ENCODE assay signal across 28 cellular contexts in the genomic region with DNA sequence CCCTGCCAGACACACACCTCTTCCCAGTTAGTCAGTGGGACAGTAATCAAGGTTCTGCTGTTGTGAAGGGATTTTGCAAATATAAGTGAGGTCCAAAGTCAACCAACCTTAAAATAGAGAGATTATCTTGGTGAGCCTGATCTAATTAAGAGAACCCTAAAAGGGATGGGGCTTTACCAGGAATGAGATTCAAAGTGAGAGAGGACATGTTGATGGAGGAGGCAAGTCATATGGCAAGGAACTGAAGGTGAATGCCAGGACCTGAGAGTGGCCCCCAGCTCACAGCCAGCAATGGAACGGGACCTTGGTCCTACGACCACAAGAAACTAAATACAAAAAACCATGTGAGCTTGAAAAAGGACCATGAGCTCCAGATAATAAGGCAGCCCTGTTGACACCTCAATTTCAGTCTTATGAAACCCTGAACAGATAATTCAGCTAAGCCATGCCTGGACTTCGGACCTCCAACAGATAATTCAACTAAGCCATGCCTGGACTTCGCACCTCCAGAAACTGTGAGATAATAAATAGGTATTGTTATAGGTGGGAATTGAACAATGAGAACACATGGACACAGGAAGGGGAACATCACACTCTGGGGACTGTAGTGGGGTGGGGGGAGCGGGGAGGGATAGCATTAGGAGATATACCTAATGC.
"Had no signal": no experiment of that assay in that cellular context is flagged by ENCODE, and none has a peak within 500 bp of the region (broad histone marks: within the 10 kb centered on the region; RNA-seq: fewer than 3 reads in every experiment).

No MANE protein-coding gene starts in this region.

- H3K27ac ChIP-seq: esophagus squamous epithelium, ovary, prostate gland, thoracic aorta, uterus had no signal

- ATAC-seq: activated naive CD8-positive, alpha-beta T cell treated with anti-CD3 and anti-CD28 coated beads, Interleukin-2, amount 50 U/mL, for 24 hours; activated T-helper 17 cell treated with anti-CD3 and anti-CD28 coated beads, Interleukin-2, amount 50 U/mL, for 72 hours; naive thymus-derived CD4-positive, alpha-beta T cell; WTC11 had no signal

- H3K27me3 ChIP-seq: esophagus squamous epithelium, ovary, uterus had no signal

- H3K36me3 Mint-ChIP-seq: activated naive CD4-positive, alpha-beta T cell treated with anti-CD3 and anti-CD28 coated beads, Interleukin-2, amount 50 U/mL, for 24 hours; type B pancreatic cell; WTC11 had no signal

- H3K27ac Mint-ChIP-seq: activated CD4-positive, alpha-beta memory T cell treated with anti-CD3 and anti-CD28 coated beads, Interleukin-2, amount 10 ng/mL, durations not matched to agents 7 days and 5 days; activated CD4-positive, alpha-beta T cell treated with anti-CD3 and anti-CD28 coated beads, Interleukin-2, amount 10 ng/mL, durations not matched to agents 7 days and 5 days; activated naive CD4-positive, alpha-beta T cell treated with anti-CD3 and anti-CD28 coated beads, Interleukin-2, amount 50 U/mL, for 24 hours; activated naive CD8-positive, alpha-beta T cell treated with anti-CD3 and anti-CD28 coated beads, Interleukin-2, amount 50 U/mL, for 24 hours; activated T-cell treated with anti-CD3 and anti-CD28 coated beads, Interleukin-2, amount 50 U/mL, for 24 hours; activated T-helper 17 cell treated with anti-CD3 and anti-CD28 coated beads, Interleukin-2, amount 50 U/mL, for 72 hours; mesothelial cell of epicardium; naive thymus-derived CD4-positive, alpha-beta T cell; type B pancreatic cell; WTC11 had no signal

- DNase-seq: activated CD4-positive, alpha-beta memory T cell treated with anti-CD3 and anti-CD28 coated beads, Interleukin-2, amount 10 ng/mL, durations not matched to agents 7 days and 5 days; activated CD4-positive, alpha-beta T cell treated with anti-CD3 and anti-CD28 coated beads for 1 hour; activated CD4-positive, alpha-beta T cell treated with anti-CD3 and anti-CD28 coated beads, Interleukin-2, amount 10 ng/mL, durations not matched to agents 7 days and 5 days; activated CD8-positive, alpha-beta memory T cell treated with anti-CD3 and anti-CD28 coated beads, Interleukin-2, amount 50 U/mL, for 48 hours; activated naive CD8-positive, alpha-beta T cell treated with anti-CD3 and anti-CD28 coated beads, Interleukin-2, amount 50 U/mL, for 24 hours; activated T-cell treated with anti-CD3 and anti-CD28 coated beads, Interleukin-2, amount 50 U/mL, for 24 hours; amygdala; caudate nucleus; dermis blood vessel endothelial cell; effector CD4-positive, alpha-beta T cell; esophagus squamous epithelium; foreskin melanocyte; islet precursor cell; naive thymus-derived CD4-positive, alpha-beta T cell; ovary; retina; stimulated activated CD4-positive, alpha-beta T cell treated with anti-CD3 and anti-CD28 coated beads, Interleukin-15, amount 100 ng/mL, for 24 hours; stimulated activated CD4-positive, alpha-beta T cell treated with anti-CD3 and anti-CD28 coated beads, Interleukin-2, amount 100 ng/mL, for 24 hours; stimulated activated naive CD4-positive, alpha-beta T cell treated with Interleukin-2 at 50 U/mL for 16 hours; T-helper 2 cell; uterus had no signal

- H3K4me3 Mint-ChIP-seq: activated CD4-positive, alpha-beta memory T cell treated with anti-CD3 and anti-CD28 coated beads, Interleukin-2, amount 10 ng/mL, durations not matched to agents 7 days and 5 days; activated CD4-positive, alpha-beta T cell treated with anti-CD3 and anti-CD28 coated beads, Interleukin-2, amount 10 ng/mL, durations not matched to agents 7 days and 5 days; activated naive CD4-positive, alpha-beta T cell treated with anti-CD3 and anti-CD28 coated beads, Interleukin-2, amount 50 U/mL, for 24 hours; activated naive CD8-positive, alpha-beta T cell treated with anti-CD3 and anti-CD28 coated beads, Interleukin-2, amount 50 U/mL, for 24 hours; activated T-cell treated with anti-CD3 and anti-CD28 coated beads, Interleukin-2, amount 50 U/mL, for 24 hours; activated T-helper 17 cell treated with anti-CD3 and anti-CD28 coated beads, Interleukin-2, amount 50 U/mL, for 72 hours; mesothelial cell of epicardium; naive thymus-derived CD4-positive, alpha-beta T cell; type B pancreatic cell; WTC11 had no signal

- H3K9me3 Mint-ChIP-seq: activated CD4-positive, alpha-beta memory T cell treated with anti-CD3 and anti-CD28 coated beads, Interleukin-2, amount 10 ng/mL, durations not matched to agents 7 days and 5 days; activated CD4-positive, alpha-beta T cell treated with anti-CD3 and anti-CD28 coated beads, Interleukin-2, amount 10 ng/mL, durations not matched to agents 7 days and 5 days; activated naive CD4-positive, alpha-beta T cell treated with anti-CD3 and anti-CD28 coated beads, Interleukin-2, amount 50 U/mL, for 24 hours; activated naive CD8-positive, alpha-beta T cell treated with anti-CD3 and anti-CD28 coated beads, Interleukin-2, amount 50 U/mL, for 24 hours; activated T-cell treated with anti-CD3 and anti-CD28 coated beads, Interleukin-2, amount 50 U/mL, for 24 hours; activated T-helper 17 cell treated with anti-CD3 and anti-CD28 coated beads, Interleukin-2, amount 50 U/mL, for 72 hours; mesothelial cell of epicardium; naive thymus-derived CD4-positive, alpha-beta T cell; type B pancreatic cell; WTC11 had no signal

- H3K36me3 ChIP-seq: esophagus squamous epithelium, ovary, prostate gland, thoracic aorta, uterus had no signal

- H3K9me3 ChIP-seq: esophagus squamous epithelium, ovary, prostate gland, thoracic aorta, uterus had no signal

- H3K27me3 Mint-ChIP-seq: activated CD4-positive, alpha-beta memory T cell treated with anti-CD3 and anti-CD28 coated beads, Interleukin-2, amount 10 ng/mL, durations not matched to agents 7 days and 5 days; activated CD4-positive, alpha-beta T cell treated with anti-CD3 and anti-CD28 coated beads, Interleukin-2, amount 10 ng/mL, durations not matched to agents 7 days and 5 days; activated naive CD4-positive, alpha-beta T cell treated with anti-CD3 and anti-CD28 coated beads, Interleukin-2, amount 50 U/mL, for 24 hours; activated naive CD8-positive, alpha-beta T cell treated with anti-CD3 and anti-CD28 coated beads, Interleukin-2, amount 50 U/mL, for 24 hours; activated T-cell treated with anti-CD3 and anti-CD28 coated beads, Interleukin-2, amount 50 U/mL, for 24 hours; activated T-helper 17 cell treated with anti-CD3 and anti-CD28 coated beads, Interleukin-2, amount 50 U/mL, for 72 hours; naive thymus-derived CD4-positive, alpha-beta T cell; type B pancreatic cell had no signal

- H3K4me1 ChIP-seq: prostate gland, uterus had no signal

- H3K4me3 ChIP-seq: esophagus squamous epithelium, ovary, prostate gland, thoracic aorta, uterus had no signal
